ENCODE assay signal across 8 cellular contexts in genomic region chr4:143185253-143186107, GRCh38. TPM values are rescaled to one million over a fixed set of nuclear protein-coding genes. Genes with fewer than 3 reads are reported as not detected.
DNase-seq lines count a peak whose midpoint lies in the region; ATAC-seq and TF ChIP-seq lines count a peak whose summit lies in the region.

No MANE protein-coding gene starts in this region.

- H3K36me3 ChIP-seq in OCI-LY7 (ENCODE audit: insufficient read depth, low read length) (peaks cover 36% of the 10 kb centered on the region; the same call in 1 of the 2 replicates), stomach (peaks cover 3 to 7% (median 5%) of the 10 kb centered on the region in 4 donors)

- peak; percentile 13 for DNase-seq in activated gamma-delta T cell treated with Interleukin-2 at 50 U/mL for 16 hours
- DNase-seq in activated gamma-delta T cell (lab: John Stamatoyannopoulos, UW): no peak
- DNase-seq in OCI-LY7 (ENCODE audit: low spot score): peak; percentile 46
- DNase-seq in central memory CD8-positive, alpha-beta T cell (ENCODE audit: low spot score in 2 of 2): peak; percentile 15 to 23
- peak; percentile 55 for DNase-seq in left lobe of liver (ENCODE audit: low spot score)
- DNase-seq in stomach: no peak
- no peak for DNase-seq in NCI-H510A treated with DMSO at 0.1 percent for 48 hours (lab: John Stamatoyannopoulos, UW)

- H3K27ac ChIP-seq in OCI-LY7 (ENCODE audit: low read depth, low read length, poor library complexity, severe bottlenecking) (peak overlapping the region; percentile 75), stomach (peak overlapping the region; percentile 90 to 98 (median 95))

- H2AFZ ChIP-seq in OCI-LY7 (ENCODE audit: low read length): 0 out of 2 replicates have a peak overlapping the region, but pooled peaks have one; percentile 43

- peaks cover 42% of the 10 kb centered on the region for H4K20me1 ChIP-seq in OCI-LY7 (ENCODE audit: insufficient read depth, low read length)

- BruUV-seq in OCI-LY7 (replicated peaks; lab: Mats Ljungman, UMichigan): TSS peak; percentile 26

- H3K9me3 Mint-ChIP-seq in central memory CD8-positive, alpha-beta T cell: no peaks in the 10 kb centered on the region

- peak overlapping the region; percentile 95 for H3K27ac Mint-ChIP-seq in central memory CD8-positive, alpha-beta T cell (ENCODE audit: low read depth)

- POLR2A ChIA-PET in OCI-LY7 (lab: Charles Lee): no interaction called here

- TF ChIP-seq CTCF in OCI-LY7 (conservative IDR thresholded peaks at IDR 0.05; ENCODE audit: low read length): no peak; the same call in 1 of the 2 replicates
- no peak for TF ChIP-seq CTCF in stomach (IDR thresholded peaks at IDR 0.05)

- peaks cover 28% of the 10 kb centered on the region for H3K36me3 Mint-ChIP-seq in central memory CD8-positive, alpha-beta T cell (ENCODE audit: insufficient read depth)

- no peaks in the 10 kb centered on the region for H3K9me2 ChIP-seq in OCI-LY7 (ENCODE audit: insufficient read depth, low read length)

- TF ChIP-seq POLR2A in stomach (IDR thresholded peaks at IDR 0.05): no peak

- CTCF ChIA-PET in OCI-LY7 (lab: Charles Lee; ENCODE audit: unreplicated experiment): no interaction called here

- 0 to 1% (median 1%) methylated on average over 11 to 50 of the region's 50 CpGs for WGBS in stomach, 5 donors

- ATAC-seq in HG02763 (IDR thresholded peaks at IDR 0.05; ENCODE audit: unreplicated experiment) (peak; percentile 20), left lobe of liver (peak; percentile 37)
- peak; percentile 3 for ATAC-seq in central memory CD8-positive, alpha-beta T cell (replicated peaks; ENCODE audit: extremely low read depth, poor library complexity, severe bottlenecking)

- no peaks in the 10 kb centered on the region for H3K9me3 ChIP-seq in OCI-LY7 (ENCODE audit: low read length)
- H3K9me3 ChIP-seq in stomach: no peaks in the 10 kb centered on the region

- no peak for TF ChIP-seq EP300 in stomach (IDR thresholded peaks at IDR 0.05)

- H3K4me3 ChIP-seq in OCI-LY7 (ENCODE audit: low read depth, low read length, poor library complexity, severe bottlenecking) (peak overlapping the region; percentile 94), stomach (peak overlapping the region; percentile 89 to 95 (median 93))

- H3K4me1 Mint-ChIP-seq in central memory CD8-positive, alpha-beta T cell: peaks cover 81% of the 10 kb centered on the region

- intact Hi-C loops in OCI-LY7 (cut with micrococcal nuclease; ENCODE audit: unreplicated experiment): loop anchor here (5.0 kb wide), 3 partner anchors 172 to 297 kb away; no protein-coding TSS in a partner anchor
- intact Hi-C loops in stomach (cut with DNase I; ENCODE audit: low total_unique reads): no loop called here

- H3K27me3 ChIP-seq in stomach: no peaks in the 10 kb centered on the region

- peak overlapping the region; percentile 85 for H3K4me2 ChIP-seq in OCI-LY7 (ENCODE audit: low read length)

- no peaks in the 10 kb centered on the region for H3K27me3 Mint-ChIP-seq in central memory CD8-positive, alpha-beta T cell

- peak overlapping the region; percentile 87 for H3K4me3 Mint-ChIP-seq in central memory CD8-positive, alpha-beta T cell

- H3K79me2 ChIP-seq in OCI-LY7 (ENCODE audit: insufficient read depth, low read depth, low read length): peaks cover 78% of the 10 kb centered on the region

- H3K4me1 ChIP-seq in OCI-LY7 (ENCODE audit: insufficient read depth, low read length, poor library complexity, severe bottlenecking) (peaks cover 39% of the 10 kb centered on the region), stomach (peaks cover 17 to 64% (median 38%) of the 10 kb centered on the region in 4 donors)

RNA-seq across cellular contexts. Expression of gene USP38, which starts 0.8 kb away (rescaled TPM):
- 21.8 and 23.6 TPM in 2 replicates for total RNA-seq in OCI-LY7 (2014; rRNA removed; shearing (Covaris generic))
- 25.7 and 26.8 TPM in 2 replicates for total RNA-seq in OCI-LY7 (2022)
- 18.8 TPM for total RNA-seq in left lobe of liver
- total RNA-seq in stomach: 10 to 100 TPM in 4 of 5 donors, 1 to 10 TPM in 1; 1.7 to 32.1 (median 24.8) TPM
- 1 to 10 TPM; 3.1 to 6.9 (median 5.1) TPM for polyA plus RNA-seq in stomach

Comparison
In these comparisons a context has a peak if more than half of its experiments do, and no peak if none do; other contexts are left out.
1. DNase-seq: peak in activated gamma-delta T cell treated with Interleukin-2 at 50 U/mL for 16 hours (single experiment), OCI-LY7 (single experiment), central memory CD8-positive, alpha-beta T cell (2 of 2) and left lobe of liver (single experiment); none in activated gamma-delta T cell (single experiment), stomach (single experiment) and NCI-H510A treated with DMSO at 0.1 percent for 48 hours (single experiment).
2. Peak in every context shown above with its lines, with median percentiles within 50 percentile points of each other: ATAC-seq.